In the genomic region with DNA sequence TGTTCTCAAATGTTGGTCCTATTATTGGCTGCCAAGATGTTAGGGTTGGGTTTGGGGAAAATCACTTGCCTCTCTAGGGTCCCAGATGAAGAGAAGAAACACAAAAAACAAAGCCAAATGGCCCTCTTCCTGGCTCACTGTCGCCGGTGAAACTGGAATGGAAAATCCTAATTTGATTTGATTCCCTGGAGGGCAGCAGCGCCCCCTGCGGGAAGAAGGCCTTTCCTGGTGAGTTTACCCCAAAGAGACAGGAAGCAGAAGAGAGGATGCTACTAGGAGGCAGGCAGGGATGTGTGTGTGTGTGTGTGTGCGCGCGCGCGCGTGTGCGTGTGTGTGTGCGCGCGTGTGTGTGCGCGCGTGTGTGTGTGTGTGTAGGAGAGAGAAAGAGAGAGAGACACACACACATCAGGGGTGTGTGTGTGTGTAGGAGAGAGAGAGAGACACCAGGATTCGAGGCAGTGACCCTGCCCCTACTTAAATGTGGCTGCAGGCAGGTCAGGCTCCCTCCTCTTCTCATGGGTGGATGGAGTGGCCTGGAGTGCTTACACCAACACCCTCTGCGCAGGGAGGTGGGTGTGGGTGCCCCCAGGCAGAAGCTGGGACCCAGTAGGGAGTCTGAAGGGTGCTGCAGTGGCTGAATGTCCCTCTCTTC, we compare ENCODE assay signal across 8 cellular contexts. TPM values are rescaled to one million over a fixed set of nuclear protein-coding genes. Genes with fewer than 3 reads are reported as not detected.
DNase-seq lines count a peak whose midpoint lies in the region; ATAC-seq and TF ChIP-seq lines count a peak whose summit lies in the region.

No MANE protein-coding gene starts in this region.

- H3K36me3 Mint-ChIP-seq in activated T-cell treated with anti-CD3 and anti-CD28 coated beads, Interleukin-2, amount 50 U/mL, for 4 hours (ENCODE audit: insufficient read depth), result no peaks in the 10 kb centered on the region
- no peaks in the 10 kb centered on the region for H3K36me3 Mint-ChIP-seq in neural crest cell (ENCODE audit: low read depth)
- no peaks in the 10 kb centered on the region for H3K36me3 Mint-ChIP-seq in stimulated activated naive CD8-positive, alpha-beta T cell treated with anti-CD3 and anti-CD28 coated beads, Interleukin-15, Interleukin-2, amounts not matched to agents 100 ng/mL and 50 ng/mL, for 24 hours (ENCODE audit: low read depth)

- DNase-seq in COR-L47 (lab: John Stamatoyannopoulos, UW) (peak; percentile 87), Peyer's patch (peak; percentile 85 to 93 (median 86)), fibroblast of gingiva (ENCODE audit: low read depth) (peak; percentile 72), neural crest cell (ENCODE audit: low read depth, low spot score) (peak; percentile 94)
- DNase-seq in activated T-cell treated with anti-CD3 and anti-CD28 coated beads, Interleukin-2, amount 50 U/mL, for 4 hours, result peak; percentile 84

- H3K4me1 Mint-ChIP-seq in activated T-cell treated with anti-CD3 and anti-CD28 coated beads, Interleukin-2, amount 50 U/mL, for 4 hours (ENCODE audit: low read depth), result peaks cover 52% of the 10 kb centered on the region
- peaks cover 70% of the 10 kb centered on the region for H3K4me1 Mint-ChIP-seq in neural crest cell
- peaks cover 53% of the 10 kb centered on the region for H3K4me1 Mint-ChIP-seq in stimulated activated naive CD8-positive, alpha-beta T cell treated with anti-CD3 and anti-CD28 coated beads, Interleukin-15, Interleukin-2, amounts not matched to agents 100 ng/mL and 50 ng/mL, for 24 hours (ENCODE audit: low read depth)

- TF ChIP-seq POLR2A in Peyer's patch (IDR thresholded peaks at IDR 0.05), result no peak

- peak overlapping the region in 1 of 4 donors; percentile 8 for H3K27ac ChIP-seq in Peyer's patch

- H3K27me3 ChIP-seq in Peyer's patch, result no peaks in the 10 kb centered on the region

- H3K27me3 Mint-ChIP-seq in activated T-cell treated with anti-CD3 and anti-CD28 coated beads, Interleukin-2, amount 50 U/mL, for 4 hours (ENCODE audit: low read depth), result no peaks in the 10 kb centered on the region
- H3K27me3 Mint-ChIP-seq in neural crest cell (ENCODE audit: low read depth), result no peaks in the 10 kb centered on the region
- H3K27me3 Mint-ChIP-seq in stimulated activated naive CD8-positive, alpha-beta T cell treated with anti-CD3 and anti-CD28 coated beads, Interleukin-15, Interleukin-2, amounts not matched to agents 100 ng/mL and 50 ng/mL, for 24 hours, result no peaks in the 10 kb centered on the region

- H3K27ac Mint-ChIP-seq in neural crest cell (ENCODE audit: unreplicated experiment), result peak overlapping the region; percentile 54
- H3K27ac Mint-ChIP-seq in stimulated activated naive CD8-positive, alpha-beta T cell treated with anti-CD3 and anti-CD28 coated beads, Interleukin-15, Interleukin-2, amounts not matched to agents 100 ng/mL and 50 ng/mL, for 24 hours, result no peak overlapping the region

- H3K4me1 ChIP-seq in Peyer's patch, result peaks cover 0 to 17% (median 7%) of the 10 kb centered on the region in 4 donors

- TF ChIP-seq CTCF in LNCAP (IDR thresholded peaks at IDR 0.05) (peak; percentile 52), Peyer's patch (IDR thresholded peaks at IDR 0.05) (peak; percentile 63 to 85 (median 80)), neural crest cell (conservative IDR thresholded peaks at IDR 0.05) (peak; percentile 85)

- H3K4me3 ChIP-seq in Peyer's patch, result no peak overlapping the region

- no peaks in the 10 kb centered on the region for H3K9me3 ChIP-seq in Peyer's patch

- no peaks in the 10 kb centered on the region for H3K36me3 ChIP-seq in Peyer's patch

- peak; percentile 47 to 48 for ATAC-seq in activated T-cell treated with anti-CD3 and anti-CD28 coated beads, Interleukin-2, amount 50 U/mL, for 4 hours
- ATAC-seq in GM21619 (IDR thresholded peaks at IDR 0.05; ENCODE audit: unreplicated experiment), result no peak

- H3K9me3 Mint-ChIP-seq in activated T-cell treated with anti-CD3 and anti-CD28 coated beads, Interleukin-2, amount 50 U/mL, for 4 hours, result no peaks in the 10 kb centered on the region
- H3K9me3 Mint-ChIP-seq in neural crest cell, result no peaks in the 10 kb centered on the region
- H3K9me3 Mint-ChIP-seq in stimulated activated naive CD8-positive, alpha-beta T cell treated with anti-CD3 and anti-CD28 coated beads, Interleukin-15, Interleukin-2, amounts not matched to agents 100 ng/mL and 50 ng/mL, for 24 hours, result no peaks in the 10 kb centered on the region

- peak overlapping the region; percentile 64 for H3K4me3 Mint-ChIP-seq in activated T-cell treated with anti-CD3 and anti-CD28 coated beads, Interleukin-2, amount 50 U/mL, for 4 hours
- H3K4me3 Mint-ChIP-seq in neural crest cell, result peak overlapping the region; percentile 86
- peak overlapping the region; percentile 15 for H3K4me3 Mint-ChIP-seq in stimulated activated naive CD8-positive, alpha-beta T cell treated with anti-CD3 and anti-CD28 coated beads, Interleukin-15, Interleukin-2, amounts not matched to agents 100 ng/mL and 50 ng/mL, for 24 hours

RNA-seq across cellular contexts. Expression of gene SELENON, which starts 3.1 kb away (rescaled TPM):
- 10 to 100 TPM; 16.1 to 30.1 (median 22.0) TPM for total RNA-seq in Peyer's patch
- total RNA-seq in activated T-cell treated with anti-CD3 and anti-CD28 coated beads, Interleukin-2, amount 50 U/mL, for 4 hours, result 10 to 100 TPM; 18.9 to 23.8 (median 22.2) TPM
- total RNA-seq in neural crest cell, result 146 and 148 TPM in 2 replicates

RNA-seq across cellular contexts. Expression of gene MTFR1L, which starts 22.8 kb away (rescaled TPM):
- total RNA-seq in Peyer's patch (100 to 1,000 TPM; 122 to 173 (median 131) TPM), neural crest cell (61.1 and 68.6 TPM in 2 replicates)
- 10 to 100 TPM; 27.7 to 37.4 (median 35.5) TPM for total RNA-seq in activated T-cell treated with anti-CD3 and anti-CD28 coated beads, Interleukin-2, amount 50 U/mL, for 4 hours

Comparison
In these comparisons a context has a peak if more than half of its experiments do, and no peak if none do; other contexts are left out.
1. H3K4me3 Mint-ChIP-seq: peak in every context shown above with its lines; median percentile 86 in neural crest cell; 64 in activated T-cell treated with anti-CD3 and anti-CD28 coated beads, Interleukin-2, amount 50 U/mL, for 4 hours; 15 in stimulated activated naive CD8-positive, alpha-beta T cell treated with anti-CD3 and anti-CD28 coated beads, Interleukin-15, Interleukin-2, amounts not matched to agents 100 ng/mL and 50 ng/mL, for 24 hours.